ENCODE assay signal across 10 cellular contexts in genomic region chr6:137487947-137488735, GRCh38. TPM values are rescaled to one million over a fixed set of nuclear protein-coding genes. Genes with fewer than 3 reads are reported as not detected.
A peak's percentile ranks its signal among the peaks of the same experiment; 100 is the strongest.
DNase-seq lines count a peak whose midpoint lies in the region; ATAC-seq and TF ChIP-seq lines count a peak whose summit lies in the region.
"Had no signal": no experiment of that assay in that cellular context is flagged by ENCODE, and none has a peak within 500 bp of the region (broad histone marks: within the 10 kb centered on the region; RNA-seq: fewer than 3 reads in every experiment).

No MANE protein-coding gene starts in this region.

- H3K4me3 Mint-ChIP-seq in activated CD4-positive, alpha-beta T cell treated with anti-CD3 and anti-CD28 coated beads, Interleukin-2, amount 10 ng/mL, durations not matched to agents 24 days and 14 days, result peak overlapping the region; percentile 55
- H3K4me3 Mint-ChIP-seq in activated T-helper 17 cell treated with anti-CD3 and anti-CD28 coated beads, Interleukin-2, amount 50 U/mL, for 72 hours, result peak overlapping the region; percentile 49
- peak overlapping the region; percentile 74 to 76 for H3K4me3 Mint-ChIP-seq in stimulated activated naive CD8-positive, alpha-beta T cell treated with anti-CD3 and anti-CD28 coated beads, Interleukin-15, amount 100 ng/mL, for 72 hours
- H3K4me3 Mint-ChIP-seq in Caco-2 (ENCODE audit: unreplicated experiment), result no peak overlapping the region

- ATAC-seq in activated T-helper 17 cell treated with anti-CD3 and anti-CD28 coated beads, Interleukin-2, amount 50 U/mL, for 72 hours (replicated peaks), result peak; percentile 23
- ATAC-seq in stimulated activated naive CD8-positive, alpha-beta T cell treated with anti-CD3 and anti-CD28 coated beads, Interleukin-15, amount 100 ng/mL, for 72 hours, result peak; percentile 73

- POLR2A ChIA-PET in Caco-2 (lab: Charles Lee), result no interaction called here

- H3K4me3 ChIP-seq in iPS-18c (ENCODE audit: insufficient read depth, low read depth, low read length) (peak overlapping the region; percentile 56), Caco-2 (ENCODE audit: low read depth, low read length) (no peak overlapping the region)

- H3K9me3 ChIP-seq in iPS-18c (ENCODE audit: control insufficient read depth, insufficient read depth, low read length), result peaks cover 2% of the 10 kb centered on the region
- H3K9me3 ChIP-seq in Caco-2, result no peaks in the 10 kb centered on the region

- H3K9me3 Mint-ChIP-seq in activated CD4-positive, alpha-beta T cell treated with anti-CD3 and anti-CD28 coated beads, Interleukin-2, amount 10 ng/mL, durations not matched to agents 24 days and 14 days, result no peaks in the 10 kb centered on the region
- H3K9me3 Mint-ChIP-seq in activated T-helper 17 cell treated with anti-CD3 and anti-CD28 coated beads, Interleukin-2, amount 50 U/mL, for 72 hours, result no peaks in the 10 kb centered on the region
- no peaks in the 10 kb centered on the region for H3K9me3 Mint-ChIP-seq in stimulated activated naive CD8-positive, alpha-beta T cell treated with anti-CD3 and anti-CD28 coated beads, Interleukin-15, amount 100 ng/mL, for 72 hours
- no peaks in the 10 kb centered on the region for H3K9me3 Mint-ChIP-seq in Caco-2 (ENCODE audit: unreplicated experiment)

- peak; percentile 71 for DNase-seq in activated CD4-positive, alpha-beta T cell treated with anti-CD3 and anti-CD28 coated beads, Interleukin-2, amount 10 ng/mL, durations not matched to agents 24 days and 14 days
- no peak for DNase-seq in activated CD4-positive, alpha-beta T cell treated with anti-CD3 and anti-CD28 coated beads, Interleukin-2, amount 50 U/mL, for 4 hours
- DNase-seq in stimulated activated naive CD8-positive, alpha-beta T cell treated with anti-CD3 and anti-CD28 coated beads, Interleukin-15, amount 100 ng/mL, for 72 hours, result peak in 1 of 2 donors; percentile 32
- no peak for DNase-seq in Caco-2
- no peak for DNase-seq in COLO829 (ENCODE audit: low spot score)
- no peak for DNase-seq in dedifferentiated amniotic fluid mesenchymal stem cell (ENCODE audit: extremely low spot score)
- DNase-seq: NCI-H1417; stimulated activated CD4-positive, alpha-beta T cell treated with anti-CD3 and anti-CD28 coated beads, Interleukin-2, amount 100 ng/mL, for 48 hours had no signal

- peaks cover 3% of the 10 kb centered on the region for H3K36me3 Mint-ChIP-seq in activated CD4-positive, alpha-beta T cell treated with anti-CD3 and anti-CD28 coated beads, Interleukin-2, amount 10 ng/mL, durations not matched to agents 24 days and 14 days (ENCODE audit: low read depth)
- H3K36me3 Mint-ChIP-seq in activated T-helper 17 cell treated with anti-CD3 and anti-CD28 coated beads, Interleukin-2, amount 50 U/mL, for 72 hours (ENCODE audit: low read depth), result peaks cover 10% of the 10 kb centered on the region
- H3K36me3 Mint-ChIP-seq in Caco-2 (ENCODE audit: insufficient read depth, unreplicated experiment), result no peaks in the 10 kb centered on the region

- CTCF ChIA-PET in Caco-2 (lab: Charles Lee), result no interaction called here

- H3K27ac Mint-ChIP-seq in activated CD4-positive, alpha-beta T cell treated with anti-CD3 and anti-CD28 coated beads, Interleukin-2, amount 10 ng/mL, durations not matched to agents 24 days and 14 days, result no peak overlapping the region
- no peak overlapping the region for H3K27ac Mint-ChIP-seq in activated T-helper 17 cell treated with anti-CD3 and anti-CD28 coated beads, Interleukin-2, amount 50 U/mL, for 72 hours
- H3K27ac Mint-ChIP-seq in stimulated activated naive CD8-positive, alpha-beta T cell treated with anti-CD3 and anti-CD28 coated beads, Interleukin-15, amount 100 ng/mL, for 72 hours, result peak overlapping the region in 1 of 2 donors; percentile 48
- H3K27ac Mint-ChIP-seq in Caco-2 (ENCODE audit: unreplicated experiment), result no peak overlapping the region

- no TSS peak for BruUV-seq in Caco-2 (replicated peaks; lab: Mats Ljungman, UMichigan)

- H3K27me3 ChIP-seq in Caco-2 (replicated peaks; ENCODE audit: control insufficient read depth, insufficient read depth, low read length), result no peaks in the 10 kb centered on the region

- H3K4me1 Mint-ChIP-seq in activated CD4-positive, alpha-beta T cell treated with anti-CD3 and anti-CD28 coated beads, Interleukin-2, amount 10 ng/mL, durations not matched to agents 24 days and 14 days, result peaks cover 16% of the 10 kb centered on the region
- peaks cover 15% of the 10 kb centered on the region for H3K4me1 Mint-ChIP-seq in activated T-helper 17 cell treated with anti-CD3 and anti-CD28 coated beads, Interleukin-2, amount 50 U/mL, for 72 hours
- peaks cover 54% of the 10 kb centered on the region for H3K4me1 Mint-ChIP-seq in stimulated activated naive CD8-positive, alpha-beta T cell treated with anti-CD3 and anti-CD28 coated beads, Interleukin-15, amount 100 ng/mL, for 72 hours
- H3K4me1 Mint-ChIP-seq in Caco-2 (ENCODE audit: low read depth, unreplicated experiment), result no peaks in the 10 kb centered on the region

- TF ChIP-seq CTCF in Caco-2 (IDR thresholded peaks at IDR 0.05; ENCODE audit: insufficient read depth in 1 of 2, low read depth in 1 of 2, low read length in 1 of 2, severe bottlenecking in 1 of 2, unreplicated experiment in 1 of 2), result no peak

- intact Hi-C loops in activated CD4-positive, alpha-beta T cell treated with anti-CD3 and anti-CD28 coated beads, Interleukin-2, amount 10 ng/mL, durations not matched to agents 24 days and 14 days (cut with micrococcal nuclease), result loop anchor here (1.0 kb wide), 1 partner anchor 8 kb away; no protein-coding TSS in a partner anchor
- intact Hi-C loops in Caco-2 (cut with micrococcal nuclease; ENCODE audit: unreplicated experiment), result no loop called here

- no peaks in the 10 kb centered on the region for H3K36me3 ChIP-seq in Caco-2 (ENCODE audit: control insufficient read depth, insufficient read depth, low read length)

- H3K4me1 ChIP-seq in Caco-2, result no peaks in the 10 kb centered on the region

- peaks cover 83% of the 10 kb centered on the region for H3K27me3 Mint-ChIP-seq in activated CD4-positive, alpha-beta T cell treated with anti-CD3 and anti-CD28 coated beads, Interleukin-2, amount 10 ng/mL, durations not matched to agents 24 days and 14 days
- H3K27me3 Mint-ChIP-seq in activated T-helper 17 cell treated with anti-CD3 and anti-CD28 coated beads, Interleukin-2, amount 50 U/mL, for 72 hours, result peaks cover 76% of the 10 kb centered on the region
- peaks cover 96% of the 10 kb centered on the region for H3K27me3 Mint-ChIP-seq in stimulated activated naive CD8-positive, alpha-beta T cell treated with anti-CD3 and anti-CD28 coated beads, Interleukin-15, amount 100 ng/mL, for 72 hours
- peaks cover 4% of the 10 kb centered on the region for H3K27me3 Mint-ChIP-seq in Caco-2 (ENCODE audit: insufficient read depth, unreplicated experiment)

RNA-seq across cellular contexts. Expression of gene OLIG3, which starts 6.1 kb away (rescaled TPM):
- total RNA-seq in activated CD4-positive, alpha-beta T cell treated with anti-CD3 and anti-CD28 coated beads, Interleukin-2, amount 10 ng/mL, durations not matched to agents 24 days and 14 days, result not detected in 2 replicates
- total RNA-seq in activated T-helper 17 cell treated with anti-CD3 and anti-CD28 coated beads, Interleukin-2, amount 50 U/mL, for 72 hours, result 1 to 10 TPM; 3.5 TPM
- 0.21 TPM in 1 of 2 replicates, not detected in the other for total RNA-seq in Caco-2 (2022)
